Comparison of ENCODE assay signal across 1 cellular context in genomic region chr9:12815895-12816294, GRCh38.
TF ChIP-seq lines count a peak whose summit lies in the region.

No MANE protein-coding gene starts in this region.

TF ChIP-seq in HepG2, 621 proteins besides CTCF, POLR2A, EP300 and RAD21 (continued from another document):
- TF ChIP-seq ZNF503 (CRISPR knock-in tag; IDR thresholded peaks at IDR 0.05) (no peak), ZBTB3 (CRISPR knock-in tag; IDR thresholded peaks at IDR 0.05; ENCODE audit: borderline replicate concordance, low read depth) (no peak), HBP1 (CRISPR knock-in tag; IDR thresholded peaks at IDR 0.05; ENCODE audit: low read depth) (no peak), FOXA3 (CRISPR knock-in tag; IDR thresholded peaks at IDR 0.05) (peak; percentile 17; the same call in 1 of the 2 replicates), HNF1A (IDR thresholded peaks at IDR 0.05; ENCODE audit: low read depth) (no peak), HNF1A (CRISPR knock-in tag; IDR thresholded peaks at IDR 0.05; ENCODE audit: borderline replicate concordance) (no peak), REXO4 (CRISPR knock-in tag; IDR thresholded peaks at IDR 0.05; ENCODE audit: borderline replicate concordance) (no peak), ARID5B (CRISPR knock-in tag; IDR thresholded peaks at IDR 0.05) (0 out of 2 replicates have a peak, but pooled peaks have one; percentile 13), POLR2AphosphoS5 (IDR thresholded peaks at IDR 0.05; ENCODE audit: low read depth, low read length) (no peak), ZNF740 (CRISPR knock-in tag; IDR thresholded peaks at IDR 0.05) (no peak), ZNF850 (CRISPR knock-in tag; conservative IDR thresholded peaks at IDR 0.05) (no peak), RELA (CRISPR knock-in tag; IDR thresholded peaks at IDR 0.05) (no peak), GATAD2A (CRISPR knock-in tag; IDR thresholded peaks at IDR 0.05) (peak; percentile 40; the same call in 1 of the 2 replicates), ZNF660 (CRISPR knock-in tag; IDR thresholded peaks at IDR 0.05; ENCODE audit: borderline replicate concordance, low read depth) (no peak), ATF6 (CRISPR knock-in tag; conservative IDR thresholded peaks at IDR 0.05) (no peak), MLLT10 (CRISPR knock-in tag; IDR thresholded peaks at IDR 0.05) (no peak), ZNF232 (CRISPR knock-in tag; IDR thresholded peaks at IDR 0.05; ENCODE audit: borderline replicate concordance) (no peak), ZNF18 (CRISPR knock-in tag; IDR thresholded peaks at IDR 0.05; ENCODE audit: insufficient replicate concordance) (no peak), YEATS2 (CRISPR knock-in tag; IDR thresholded peaks at IDR 0.05; ENCODE audit: borderline replicate concordance) (no peak), ZNF263 (CRISPR knock-in tag; IDR thresholded peaks at IDR 0.05) (no peak)
